8 cellular contexts compared by ENCODE assay signal in genomic region chr4:18171896-18172295, GRCh38.
"Had no signal": no experiment of that assay in that cellular context is flagged by ENCODE, and none has a peak within 500 bp of the region (broad histone marks: within the 10 kb centered on the region; RNA-seq: fewer than 3 reads in every experiment).

No MANE protein-coding gene starts in this region.

- DNase-seq: GDM1, GF-D8 had no signal

- FAIRE-seq: G401.6, GM12878, GM12891, GM12892, GM18507, GM19239 had no signal

- H3K4me3 ChIP-seq: GM12878 had no signal

- ATAC-seq: GM12878 had no signal
